In genomic region chr16:50265260-50265659, GRCh38 we compare ENCODE assay signal across 8 cellular contexts. TPM values are rescaled to one million over a fixed set of nuclear protein-coding genes. Genes with fewer than 3 reads are reported as not detected.
DNase-seq lines count a peak whose midpoint lies in the region; ATAC-seq and TF ChIP-seq lines count a peak whose summit lies in the region.

No MANE protein-coding gene starts in this region.

- POLR2A ChIA-PET in OCI-LY7 (lab: Charles Lee): interaction anchor here (0.8 to 1.6 kb wide), 5 partner anchors 9 to 21 kb away, joined by 3 to 5 read pairs (median 3); no protein-coding TSS in a partner anchor

- H3K27ac ChIP-seq in OCI-LY7 (ENCODE audit: low read depth, low read length, poor library complexity, severe bottlenecking): no peak overlapping the region
- H3K27ac ChIP-seq in osteoblast (ENCODE audit: low read depth, low read length): peak overlapping the region; percentile 87

- CTCF ChIA-PET in OCI-LY7 (lab: Charles Lee; ENCODE audit: unreplicated experiment): interaction anchor here (0.6 to 2.4 kb wide), 6 partner anchors 10 to 863 kb away, joined by 3 to 16 read pairs (median 4); no protein-coding TSS in a partner anchor

- H3K4me1 ChIP-seq in OCI-LY7 (ENCODE audit: insufficient read depth, low read length, poor library complexity, severe bottlenecking) (peaks cover 54% of the 10 kb centered on the region), osteoblast (ENCODE audit: insufficient read depth, low read length) (peaks cover 28% of the 10 kb centered on the region)

- peak; percentile 27 for ATAC-seq in GM21723 (IDR thresholded peaks at IDR 0.05; ENCODE audit: unreplicated experiment)

- peak overlapping the region; percentile 89; the same call in 1 of the 2 replicates for H2AFZ ChIP-seq in OCI-LY7 (ENCODE audit: low read length)
- no peak overlapping the region for H2AFZ ChIP-seq in osteoblast (ENCODE audit: low read length)

- peaks cover 21% of the 10 kb centered on the region; the same call in 1 of the 2 replicates for H3K79me2 ChIP-seq in OCI-LY7 (ENCODE audit: insufficient read depth, low read depth, low read length)
- H3K79me2 ChIP-seq in osteoblast (ENCODE audit: insufficient read depth, low read length): peaks cover 55% of the 10 kb centered on the region

- BruUV-seq in OCI-LY7 (replicated peaks; lab: Mats Ljungman, UMichigan): no TSS peak

- no peaks in the 10 kb centered on the region for H4K20me1 ChIP-seq in OCI-LY7 (ENCODE audit: insufficient read depth, low read length)
- peaks cover 10% of the 10 kb centered on the region for H4K20me1 ChIP-seq in osteoblast (ENCODE audit: insufficient read depth, low read length)

- H3K9me2 ChIP-seq in OCI-LY7 (ENCODE audit: insufficient read depth, low read length): no peaks in the 10 kb centered on the region

- H3K36me3 ChIP-seq in OCI-LY7 (ENCODE audit: insufficient read depth, low read length): no peaks in the 10 kb centered on the region
- no peaks in the 10 kb centered on the region for H3K36me3 ChIP-seq in osteoblast (ENCODE audit: insufficient read depth, low read length)

- TF ChIP-seq CTCF in OCI-LY7 (conservative IDR thresholded peaks at IDR 0.05; ENCODE audit: low read length): peak; percentile 80
- peak; percentile 38 for TF ChIP-seq CTCF in astrocyte of the spinal cord (IDR thresholded peaks at IDR 0.05; ENCODE audit: low read depth, low read length)
- peak; percentile 24 for TF ChIP-seq CTCF in osteoblast (IDR thresholded peaks at IDR 0.05; ENCODE audit: extremely low read depth, low read depth, low read length)

- in situ Hi-C loops in astrocyte of the spinal cord (cut with HindIII; ENCODE audit: low sequenced_read_pairs): no loop called here

- peak; percentile 20 for DNase-seq in COLO668 (lab: John Stamatoyannopoulos, UW; ENCODE audit: unreplicated experiment)
- peak; percentile 72 for DNase-seq in OCI-LY7 (ENCODE audit: low spot score)
- peak; percentile 13 for DNase-seq in astrocyte of the spinal cord (ENCODE audit: low read depth, low spot score)
- peak; percentile 32 for DNase-seq in osteoblast (ENCODE audit: insufficient read length, low spot score, missing footprints)
- DNase-seq in iPS-NIHi7 (ENCODE audit: extremely low spot score): no peak
- no peak for DNase-seq in DMS79 treated with DMSO at 0.1 percent for 48 hours (lab: John Stamatoyannopoulos, UW)
- no peak for DNase-seq in NCI-H128 (lab: John Stamatoyannopoulos, UW; ENCODE audit: unreplicated experiment)

- intact Hi-C loops in OCI-LY7 (cut with micrococcal nuclease; ENCODE audit: unreplicated experiment): loop anchor here (1.0 kb wide), 2 partner anchors 17 to 90 kb away; no protein-coding TSS in a partner anchor

- H3K9me3 ChIP-seq in OCI-LY7 (ENCODE audit: low read length) (no peaks in the 10 kb centered on the region), osteoblast (ENCODE audit: low read depth, low read length) (no peaks in the 10 kb centered on the region)

- no peak overlapping the region for H3K4me3 ChIP-seq in OCI-LY7 (ENCODE audit: low read depth, low read length, poor library complexity, severe bottlenecking)
- H3K4me3 ChIP-seq in astrocyte of the spinal cord (ENCODE audit: low read depth, low read length): no peak overlapping the region
- H3K4me3 ChIP-seq in osteoblast (ENCODE audit: insufficient read depth, low read length): no peak overlapping the region

- H3K27me3 ChIP-seq in osteoblast (ENCODE audit: insufficient read depth, low read length): no peaks in the 10 kb centered on the region

- H3K4me2 ChIP-seq in OCI-LY7 (ENCODE audit: low read length) (peak overlapping the region; percentile 96), osteoblast (ENCODE audit: insufficient read depth, low read length) (no peak overlapping the region)

RNA-seq across cellular contexts. Expression of gene ADCY7, which starts 1.1 kb away (rescaled TPM):
- total RNA-seq in OCI-LY7 (2014; rRNA removed; shearing (Covaris generic)): 36.9 and 49.9 TPM in 2 replicates
- 62.0 and 77.7 TPM in 2 replicates for total RNA-seq in OCI-LY7 (2022)
- 49.5 and 51.0 TPM in 2 replicates for total RNA-seq in osteoblast

Comparison
In these comparisons a context has a peak if more than half of its experiments do, and no peak if none do; other contexts are left out.
1. DNase-seq: peak in COLO668 (single experiment), OCI-LY7 (single experiment), astrocyte of the spinal cord (single experiment) and osteoblast (single experiment); none in iPS-NIHi7 (single experiment), DMS79 treated with DMSO at 0.1 percent for 48 hours (single experiment) and NCI-H128 (single experiment).
2. CTCF ChIP-seq: peak in every context shown above with its lines; median percentile 80 in OCI-LY7; 38 in astrocyte of the spinal cord; 24 in osteoblast.